Comparison of ENCODE assay signal across 1 cellular context in genomic region chr1:201404722-201405483, GRCh38.
A peak's percentile ranks its signal among the peaks of the same experiment; 100 is the strongest.
TF ChIP-seq lines count a peak whose summit lies in the region.

No MANE protein-coding gene starts in this region.

TF ChIP-seq in GM12878, 131 proteins besides CTCF, POLR2A, EP300 and RAD21:
- TF ChIP-seq MYB (IDR thresholded peaks at IDR 0.05; ENCODE audit: borderline replicate concordance, low read depth, low read length): no peak
- TF ChIP-seq PKNOX1 (IDR thresholded peaks at IDR 0.05): no peak
- TF ChIP-seq NFYA (IDR thresholded peaks at IDR 0.05; ENCODE audit: borderline replicate concordance, low read depth, low read length): no peak
- no peak for TF ChIP-seq ATF7 (IDR thresholded peaks at IDR 0.05; ENCODE audit: low read depth)
- no peak for TF ChIP-seq MTA3 (IDR thresholded peaks at IDR 0.05; ENCODE audit: borderline replicate concordance, low read length)
- TF ChIP-seq TCF7 (IDR thresholded peaks at IDR 0.05; ENCODE audit: borderline replicate concordance): no peak
- TF ChIP-seq LARP7 (IDR thresholded peaks at IDR 0.05): 0 out of 2 replicates have a peak, but pooled peaks have one; percentile 18
- no peak for TF ChIP-seq RUNX3 (IDR thresholded peaks at IDR 0.05; ENCODE audit: low read length)
- no peak for TF ChIP-seq MAX (IDR thresholded peaks at IDR 0.05; ENCODE audit: low read depth, low read length)
- no peak for TF ChIP-seq NRF1 (conservative IDR thresholded peaks at IDR 0.05; ENCODE audit: low read depth, low read length)
- TF ChIP-seq NKRF (conservative IDR thresholded peaks at IDR 0.05): no peak
- no peak for TF ChIP-seq CHD2 (IDR thresholded peaks at IDR 0.05; ENCODE audit: borderline replicate concordance, low read depth, low read length)
- peak; percentile 28; the same call in 1 of the 2 replicates for TF ChIP-seq MLLT1 (IDR thresholded peaks at IDR 0.05)
- no peak for TF ChIP-seq ZBTB40 (IDR thresholded peaks at IDR 0.05; ENCODE audit: borderline replicate concordance)
- no peak for TF ChIP-seq POLR2AphosphoS5 (IDR thresholded peaks at IDR 0.05; ENCODE audit: low read length)
- TF ChIP-seq HDGF (IDR thresholded peaks at IDR 0.05): peak; percentile 63; the same call in 1 of the 2 replicates
- no peak for TF ChIP-seq TCF12 (IDR thresholded peaks at IDR 0.05; ENCODE audit: low read depth, low read length)
- no peak for TF ChIP-seq IRF5 (IDR thresholded peaks at IDR 0.05; ENCODE audit: borderline replicate concordance)
- no peak for TF ChIP-seq BMI1 (IDR thresholded peaks at IDR 0.05; ENCODE audit: borderline replicate concordance)
- TF ChIP-seq ZSCAN29 (IDR thresholded peaks at IDR 0.05): no peak
- TF ChIP-seq RELA (IDR thresholded peaks at IDR 0.05; ENCODE audit: borderline replicate concordance, partially characterized antibody): peak; percentile 48
- TF ChIP-seq SRF (IDR thresholded peaks at IDR 0.05; ENCODE audit: low read depth in 2 of 2, low read length in 2 of 2): no peak
- 0 out of 2 replicates have a peak, but pooled peaks have one; percentile 63 for TF ChIP-seq NBN (IDR thresholded peaks at IDR 0.05)
- no peak for TF ChIP-seq ZNF592 (IDR thresholded peaks at IDR 0.05)
- TF ChIP-seq STAT1 (conservative IDR thresholded peaks at IDR 0.05): no peak
- peak; percentile 10; the same call in 1 of the 2 replicates for TF ChIP-seq NR2F1 (conservative IDR thresholded peaks at IDR 0.05)
- no peak for TF ChIP-seq PBX3 (IDR thresholded peaks at IDR 0.05; ENCODE audit: insufficient replicate concordance, low read depth, low read length)
- TF ChIP-seq RFX5 (IDR thresholded peaks at IDR 0.05; ENCODE audit: low read depth, low read length): no peak
- TF ChIP-seq NFXL1 (IDR thresholded peaks at IDR 0.05; ENCODE audit: borderline replicate concordance): no peak
- no peak for TF ChIP-seq ZNF384 (IDR thresholded peaks at IDR 0.05; ENCODE audit: borderline replicate concordance, low read depth, low read length)
- peak; percentile 65 for TF ChIP-seq MEF2B (IDR thresholded peaks at IDR 0.05; ENCODE audit: partially characterized antibody, poor library complexity, severe bottlenecking)
- TF ChIP-seq HCFC1 (IDR thresholded peaks at IDR 0.05; ENCODE audit: low read length): no peak
- TF ChIP-seq NFIC (IDR thresholded peaks at IDR 0.05; ENCODE audit: low read depth, low read length): no peak
- no peak for TF ChIP-seq EED (IDR thresholded peaks at IDR 0.05; ENCODE audit: low read depth)
- no peak; the same call in 1 of the 2 replicates for TF ChIP-seq SMARCA5 (IDR thresholded peaks at IDR 0.05)
- no peak for TF ChIP-seq ZNF274 (IDR thresholded peaks at IDR 0.05; ENCODE audit: insufficient read depth, insufficient read length)
- no peak for TF ChIP-seq REST (IDR thresholded peaks at IDR 0.05; ENCODE audit: low read depth, low read length)
- TF ChIP-seq SIN3A (IDR thresholded peaks at IDR 0.05; ENCODE audit: low read depth, low read length): no peak
TF ChIP-seq in GM12878: peak in this region for 7.
